Comparison of ENCODE assay signal across 34 cellular contexts in the genomic region with DNA sequence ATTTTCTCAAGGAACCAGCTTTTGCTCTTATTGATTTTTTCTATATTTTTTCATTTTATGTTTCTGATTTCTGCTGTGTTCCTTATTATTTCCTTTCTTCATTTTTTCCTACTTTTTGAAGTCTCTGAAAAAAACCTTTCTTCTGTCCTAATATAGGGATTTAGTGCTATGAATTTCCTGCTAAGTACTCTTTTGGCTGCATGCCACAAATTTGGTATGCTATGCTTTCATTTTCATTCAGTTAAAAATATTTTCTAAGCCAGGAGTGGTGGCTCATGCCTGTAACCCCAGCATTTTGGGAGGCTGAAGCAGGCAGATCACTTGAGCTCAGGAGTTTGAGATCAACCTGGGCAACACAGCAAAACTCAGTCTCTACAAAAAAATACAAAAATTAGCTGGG. TPM values are rescaled to one million over a fixed set of nuclear protein-coding genes. Genes with fewer than 3 reads are reported as not detected.
DNase-seq lines count a peak whose midpoint lies in the region; ATAC-seq lines count a peak whose summit lies in the region.
"Had no signal": no experiment of that assay in that cellular context is flagged by ENCODE, and none has a peak within 500 bp of the region (broad histone marks: within the 10 kb centered on the region; RNA-seq: fewer than 3 reads in every experiment).

No MANE protein-coding gene starts in this region.

- H4K20me1 ChIP-seq in Karpas-422 (ENCODE audit: insufficient read depth, low read depth, low read length), result no peaks in the 10 kb centered on the region

- no peak overlapping the region for H3K27ac ChIP-seq in Karpas-422 (ENCODE audit: low read length)
- H3K27ac ChIP-seq: heart right ventricle, ovary, skin epidermis, thoracic aorta, uterus had no signal

- H3K9me3 Mint-ChIP-seq in dendritic cell treated with granulocyte-macrophage colony-stimulating factor and Interleukin-4, amounts not matched to agents 40 ng/mL and 50 ng/mL, for 4 days, result no peaks in the 10 kb centered on the region

- peak overlapping the region; percentile 76 for H3K27ac Mint-ChIP-seq in dendritic cell treated with granulocyte-macrophage colony-stimulating factor and Interleukin-4, amounts not matched to agents 40 ng/mL and 50 ng/mL, for 4 days
- H3K27ac Mint-ChIP-seq: activated naive CD4-positive, alpha-beta T cell treated with anti-CD3 and anti-CD28 coated beads, Interleukin-2, amount 10 ng/mL, durations not matched to agents 7 days and 5 days; brain; CD8-positive, alpha-beta memory T cell; WTC11 had no signal

- no peaks in the 10 kb centered on the region for H3K27me3 ChIP-seq in Karpas-422 (ENCODE audit: low read length)
- H3K27me3 ChIP-seq: heart right ventricle, ovary, uterus had no signal

- ATAC-seq in activated CD4-positive, CD25-positive, alpha-beta regulatory T cell treated with anti-CD3 and anti-CD28 coated beads, Interleukin-2, amount 50 U/mL, for 24 hours, result no peak
- no peak for ATAC-seq in GM21423 (IDR thresholded peaks at IDR 0.05; ENCODE audit: unreplicated experiment)
- ATAC-seq: heart right ventricle; stimulated activated naive CD8-positive, alpha-beta T cell treated with anti-CD3 and anti-CD28 coated beads, Interleukin-15, Interleukin-2, amounts not matched to agents 100 U/mL and 50 U/mL, for 24 hours; WTC11 had no signal

- peak overlapping the region; percentile 26 for H3K4me3 Mint-ChIP-seq in dendritic cell treated with granulocyte-macrophage colony-stimulating factor and Interleukin-4, amounts not matched to agents 40 ng/mL and 50 ng/mL, for 4 days
- H3K4me3 Mint-ChIP-seq: activated naive CD4-positive, alpha-beta T cell treated with anti-CD3 and anti-CD28 coated beads, Interleukin-2, amount 10 ng/mL, durations not matched to agents 7 days and 5 days; brain; CD8-positive, alpha-beta memory T cell; WTC11 had no signal

- no peak overlapping the region for H3K9ac ChIP-seq in Karpas-422 (ENCODE audit: low read length)

- H3K4me3 ChIP-seq in Karpas-422 (ENCODE audit: low read length), result no peak overlapping the region
- H3K4me3 ChIP-seq: HAP-1, heart right ventricle, lung, ovary, skin epidermis, thoracic aorta, uterus had no signal

- intact Hi-C loops in dendritic cell treated with granulocyte-macrophage colony-stimulating factor and Interleukin-4, amounts not matched to agents 40 ng/mL and 50 ng/mL, for 4 days (cut with micrococcal nuclease), result loop anchor here (1.0 to 5.0 kb wide), 2 partner anchors 9 to 40 kb away; no protein-coding TSS in a partner anchor

- H3K9me3 ChIP-seq in Karpas-422 (ENCODE audit: low read length), result no peaks in the 10 kb centered on the region
- H3K9me3 ChIP-seq: HAP-1, ovary, thoracic aorta, uterus had no signal

- H3K27me3 Mint-ChIP-seq in dendritic cell treated with granulocyte-macrophage colony-stimulating factor and Interleukin-4, amounts not matched to agents 40 ng/mL and 50 ng/mL, for 4 days, result no peaks in the 10 kb centered on the region
- H3K27me3 Mint-ChIP-seq: activated naive CD4-positive, alpha-beta T cell treated with anti-CD3 and anti-CD28 coated beads, Interleukin-2, amount 10 ng/mL, durations not matched to agents 7 days and 5 days had no signal

- H3K36me3 Mint-ChIP-seq in dendritic cell treated with granulocyte-macrophage colony-stimulating factor and Interleukin-4, amounts not matched to agents 40 ng/mL and 50 ng/mL, for 4 days (ENCODE audit: low read depth), result no peaks in the 10 kb centered on the region
- H3K36me3 Mint-ChIP-seq: activated naive CD4-positive, alpha-beta T cell treated with anti-CD3 and anti-CD28 coated beads, Interleukin-2, amount 10 ng/mL, durations not matched to agents 7 days and 5 days; brain; CD8-positive, alpha-beta memory T cell; WTC11 had no signal

- H3K79me2 ChIP-seq in Karpas-422 (ENCODE audit: low read length), result no peaks in the 10 kb centered on the region

- no peaks in the 10 kb centered on the region for H3K36me3 ChIP-seq in Karpas-422 (ENCODE audit: insufficient read depth, low read length)
- H3K36me3 ChIP-seq: HAP-1, heart right ventricle, ovary, thoracic aorta, uterus had no signal

- H3K4me1 Mint-ChIP-seq in dendritic cell treated with granulocyte-macrophage colony-stimulating factor and Interleukin-4, amounts not matched to agents 40 ng/mL and 50 ng/mL, for 4 days (ENCODE audit: low read depth), result peaks cover 32% of the 10 kb centered on the region
- H3K4me1 Mint-ChIP-seq: brain; CD8-positive, alpha-beta memory T cell; WTC11 had no signal

- H3K4me1 ChIP-seq in Karpas-422 (ENCODE audit: low read length), result peaks cover 4% of the 10 kb centered on the region
- H3K4me1 ChIP-seq: HAP-1, uterus had no signal

- H3K9me2 ChIP-seq in Karpas-422 (replicated peaks; ENCODE audit: insufficient read depth, low read length), result no peaks in the 10 kb centered on the region

- DNase-seq in NCI-H748 (lab: John Stamatoyannopoulos, UW; ENCODE audit: unreplicated experiment), result peak; percentile 32
- DNase-seq in NCI-H748 treated with DMSO at 0.1 percent for 48 hours (lab: John Stamatoyannopoulos, UW), result no peak
- peak; percentile 32 for DNase-seq in MV-4-11 (lab: John Stamatoyannopoulos, UW)
- no peak for DNase-seq in Karpas-422
- no peak for DNase-seq in HuH-7.5 (ENCODE audit: low spot score)
- DNase-seq: activated CD4-positive, alpha-beta T cell treated with anti-CD3 and anti-CD28 coated beads, Interleukin-2, amount 50 U/mL, for 48 hours; activated CD8-positive, alpha-beta memory T cell treated with anti-CD3 and anti-CD28 coated beads, Interleukin-2, amount 50 U/mL, for 4 hours; activated naive CD4-positive, alpha-beta T cell treated with anti-CD3 and anti-CD28 coated beads, Interleukin-2, amount 10 ng/mL, durations not matched to agents 7 days and 5 days; CD8-positive, alpha-beta memory T cell; DMS 273 treated with DMSO at 0.1 percent for 48 hours; effector CD8-positive, alpha-beta T cell; erythroblast; foreskin melanocyte; GF-D8; heart right ventricle; NCI-H1417 treated with DMSO at 0.1 percent for 48 hours; NCI-H2081; NCI-H226; NCI-H82; ovary; stimulated activated naive CD8-positive, alpha-beta T cell treated with anti-CD3 and anti-CD28 coated beads, Interleukin-15, Interleukin-2, amounts not matched to agents 100 U/mL and 50 U/mL, for 24 hours; uterus had no signal

- no peak overlapping the region for H3K4me2 ChIP-seq in Karpas-422 (ENCODE audit: low read depth, low read length, poor library complexity, severe bottlenecking)

- no peak overlapping the region for H2AFZ ChIP-seq in Karpas-422 (ENCODE audit: low read length)

RNA-seq across cellular contexts. Expression of gene SIRPD, which starts 30.6 kb away (rescaled TPM):
- total RNA-seq in Karpas-422 (2014; rRNA removed; shearing (Covaris generic); ENCODE audit: low replicate concordance), result not detected in 2 replicates
- total RNA-seq: CD8-positive, alpha-beta memory T cell; chondrocyte; ovary; renal cortical epithelial cell; thoracic aorta; uterus; WTC11 had no signal

RNA-seq across cellular contexts. Expression of gene SIRPB2, which starts 35.7 kb away (rescaled TPM):
- total RNA-seq in Karpas-422 (2014; rRNA removed; shearing (Covaris generic); ENCODE audit: low replicate concordance), result not detected in 2 replicates
- total RNA-seq: CD8-positive, alpha-beta memory T cell; chondrocyte; renal cortical epithelial cell; T-helper 2 cell treated with Interferon-gamma antibody and Interleukin-4, amounts not matched to agents 100 ng/mL and 5 ng/mL, for 36 hours; WTC11 had no signal

Comparison
In these comparisons a context has a peak if more than half of its experiments do, and no peak if none do; other contexts are left out.
1. DNase-seq: peak in NCI-H748 (single experiment) and MV-4-11 (single experiment); none in NCI-H748 treated with DMSO at 0.1 percent for 48 hours (single experiment), Karpas-422 (single experiment) and HuH-7.5 (single experiment).